In the genomic region with DNA sequence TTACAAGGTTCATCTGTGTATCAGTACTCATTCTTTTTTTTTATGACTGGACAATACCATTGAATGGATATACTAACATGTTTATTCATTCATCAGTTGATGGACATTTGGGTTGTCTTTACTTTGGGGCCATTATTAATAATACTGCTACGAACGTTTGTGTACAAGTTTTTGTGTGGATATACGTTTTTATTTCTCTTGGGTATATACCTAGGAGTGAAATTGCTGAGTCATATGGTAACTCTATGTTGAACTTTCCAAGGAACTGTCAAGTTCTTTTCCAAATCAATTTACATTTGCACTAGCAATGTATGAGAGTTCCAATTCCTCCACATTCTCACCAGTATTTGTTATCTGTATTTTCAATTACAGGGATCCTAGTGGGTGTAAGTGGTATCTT, we compare ENCODE assay signal across 38 cellular contexts. TPM values are rescaled to one million over a fixed set of nuclear protein-coding genes. Genes with fewer than 3 reads are reported as not detected.
"Had no signal": no experiment of that assay in that cellular context is flagged by ENCODE, and none has a peak within 500 bp of the region (broad histone marks: within the 10 kb centered on the region; RNA-seq: fewer than 3 reads in every experiment).

No MANE protein-coding gene starts in this region.

- H3K9me3 ChIP-seq: body of pancreas, breast epithelium had no signal

- H3K4me3 ChIP-seq: adrenal gland, body of pancreas, breast epithelium had no signal

- H3K27me3 ChIP-seq: adrenal gland, body of pancreas, brain microvascular endothelial cell, breast epithelium had no signal

- FAIRE-seq: astrocyte, colon, TTC549 had no signal

- H3K36me3 ChIP-seq: adrenal gland, brain microvascular endothelial cell, breast epithelium had no signal

- DNase-seq: activated B cell treated with CpG ODN at 0.5 μM for 24 hours; activated CD4-positive, alpha-beta memory T cell treated with anti-CD3 and anti-CD28 coated beads for 36 hours; activated CD4-positive, alpha-beta T cell treated with anti-CD3 and anti-CD28 coated beads for 4 hours; activated CD4-positive, alpha-beta T cell treated with anti-CD3 and anti-CD28 coated beads, Interleukin-2, amount 10 ng/mL, durations not matched to agents 24 days and 14 days; activated CD4-positive, alpha-beta T cell treated with anti-CD3 and anti-CD28 coated beads, Interleukin-2, amount 50 U/mL, for 1 hour; activated CD4-positive, alpha-beta T cell treated with anti-CD3 and anti-CD28 coated beads, Interleukin-2, amount 50 U/mL, for 4 hours; activated CD4-positive, CD25-positive, alpha-beta regulatory T cell treated with anti-CD3 and anti-CD28 coated beads, Interleukin-2, amount 50 U/mL, for 72 hours; activated CD8-positive, alpha-beta memory T cell treated with anti-CD3 and anti-CD28 coated beads, Interleukin-2, amount 50 U/mL, for 4 hours; activated CD8-positive, alpha-beta T cell treated with anti-CD3 and anti-CD28 coated beads for 36 hours; activated effector memory CD4-positive, alpha-beta T cell treated with anti-CD3 and anti-CD28 coated beads, Interleukin-2, amount 50 U/mL, for 16 hours; activated gamma-delta T cell treated with Interleukin-2 at 50 U/mL for 16 hours; activated naive CD4-positive, alpha-beta T cell; activated naive CD4-positive, alpha-beta T cell treated with anti-CD3 and anti-CD28 coated beads for 36 hours; activated naive CD4-positive, alpha-beta T cell treated with anti-CD3 and anti-CD28 coated beads, Interleukin-2, amount 50 U/mL, for 16 hours; activated naive CD8-positive, alpha-beta T cell treated with anti-CD3 and anti-CD28 coated beads for 36 hours; activated T-cell treated with anti-CD3 and anti-CD28 coated beads for 4 hours; activated T-cell treated with anti-CD3 and anti-CD28 coated beads, Interleukin-2, amount 50 U/mL, for 1 hour; activated T-cell treated with anti-CD3 and anti-CD28 coated beads, Interleukin-2, amount 50 U/mL, for 4 hours; activated T-cell treated with anti-CD3 and anti-CD28 coated beads, Interleukin-2, amount 50 U/mL, for 72 hours; adrenal gland; amniotic stem cell; aorta; body of pancreas; brain microvascular endothelial cell; central memory CD4-positive, alpha-beta T cell; T-helper 2 cell; T-helper 9 cell had no signal

- H3K27ac ChIP-seq: adrenal gland, body of pancreas, brain microvascular endothelial cell, breast epithelium, VCaP had no signal

- H3K4me1 ChIP-seq: adrenal gland, body of pancreas, breast epithelium had no signal

- ATAC-seq: activated CD8-positive, alpha-beta T cell treated with anti-CD3 and anti-CD28 coated beads for 36 hours; activated naive CD4-positive, alpha-beta T cell treated with anti-CD3 and anti-CD28 coated beads, Interleukin-2, amount 50 U/mL, for 72 hours; activated T-cell treated with anti-CD3 and anti-CD28 coated beads, Interleukin-2, amount 50 U/mL, for 4 hours; activated T-cell treated with anti-CD3 and anti-CD28 coated beads, Interleukin-2, amount 50 U/mL, for 72 hours; activated T-helper 17 cell treated with anti-CD3 and anti-CD28 coated beads, Interleukin-2, amount 50 U/mL, for 72 hours; body of pancreas had no signal

RNA-seq across cellular contexts. Expression of a gene that starts 12.0 kb away (rescaled TPM):
- total RNA-seq: activated B cell treated with CpG ODN at 0.5 μM for 24 hours; activated CD4-positive, alpha-beta memory T cell treated with anti-CD3 and anti-CD28 coated beads for 36 hours; activated CD4-positive, alpha-beta T cell treated with anti-CD3 and anti-CD28 coated beads, Interleukin-2, amount 10 ng/mL, durations not matched to agents 24 days and 14 days; activated CD8-positive, alpha-beta memory T cell treated with anti-CD3 and anti-CD28 coated beads for 36 hours; activated CD8-positive, alpha-beta T cell treated with anti-CD3 and anti-CD28 coated beads for 36 hours; activated naive CD4-positive, alpha-beta T cell treated with anti-CD3 and anti-CD28 coated beads for 36 hours; activated naive CD4-positive, alpha-beta T cell treated with anti-CD3 and anti-CD28 coated beads, Interleukin-2, amount 50 U/mL, for 72 hours; activated naive CD8-positive, alpha-beta T cell treated with anti-CD3 and anti-CD28 coated beads for 36 hours; activated T-cell treated with anti-CD3 and anti-CD28 coated beads, Interleukin-2, amount 50 U/mL, for 4 hours; activated T-cell treated with anti-CD3 and anti-CD28 coated beads, Interleukin-2, amount 50 U/mL, for 72 hours; activated T-helper 1 cell treated with anti-CD3 and anti-CD28 coated beads, Interleukin-12 subunit alpha, Interleukin-12 subunit beta, Interleukin-2, Interleukin-4 antibody, amounts not matched to agents 30 ng/mL and 10 ng/mL and 1 ng/mL, durations not matched to agents 14 hours and 24 hours and 36 hours; activated T-helper 17 cell treated with anti-CD3 and anti-CD28 coated beads, Interleukin-2, amount 50 U/mL, for 72 hours; adrenal gland; aorta; astrocyte; body of pancreas; breast epithelium; cardiac septum; cerebellum had no signal
- polyA plus RNA-seq: adrenal gland, aorta had no signal
